11 cellular contexts compared by ENCODE assay signal in genomic region chr9:5639816-5640215, GRCh38.
"Had no signal": no experiment of that assay in that cellular context is flagged by ENCODE, and none has a peak within 500 bp of the region (broad histone marks: within the 10 kb centered on the region; RNA-seq: fewer than 3 reads in every experiment).

No MANE protein-coding gene starts in this region.

- H3K27ac Mint-ChIP-seq: IgD-negative memory B cell had no signal

- ATAC-seq: HCT116, HepG2 had no signal

- H3K27ac ChIP-seq: GM23248, HL-60, KMS-11 had no signal

- H3K4me3 ChIP-seq: GM23248, HAP-1 had no signal

- H3K36me3 ChIP-seq: HAP-1 had no signal

- H3K4me1 ChIP-seq: HAP-1 had no signal

- H3K27me3 Mint-ChIP-seq: IgD-negative memory B cell had no signal

- DNase-seq: GM23248, GOT3, H7, Karpas-422, KBM-7 had no signal

- FAIRE-seq: HepG2 had no signal
